In genomic region chr12:42482820-42483533, GRCh38 we compare ENCODE assay signal across 8 cellular contexts.
A peak's percentile ranks its signal among the peaks of the same experiment; 100 is the strongest.
DNase-seq lines count a peak whose midpoint lies in the region; ATAC-seq, FAIRE-seq and TF ChIP-seq lines count a peak whose summit lies in the region.

No MANE protein-coding gene starts in this region.

- peak overlapping the region; percentile 55 for H3K27ac ChIP-seq in neuronal stem cell (replicated peaks; ENCODE audit: low read length)
- H3K27ac ChIP-seq in urinary bladder (ENCODE audit: low read depth), result peak overlapping the region; percentile 91

- no CpG with 5 or more reads among the region's 80 CpGs for WGBS in neuronal stem cell (ENCODE audit: extremely low coverage in 2 of 2, insufficient read length in 2 of 2, insufficient replicate concordance in 1 of 2), 2 donors
- under 1% methylated on average over 80 of the region's 80 CpGs for WGBS in urinary bladder

- peak overlapping the region; percentile 90 for H2BK5ac ChIP-seq in neuronal stem cell (ENCODE audit: low read length)

- peak overlapping the region; percentile 40 for H2BK120ac ChIP-seq in neuronal stem cell (ENCODE audit: low read depth, low read length)

- H3K36me3 ChIP-seq in neuronal stem cell (replicated peaks in 1 of 2; ENCODE audit: control insufficient read depth in 2 of 2, insufficient read depth in 2 of 2, low read length in 2 of 2) (no peaks in the 10 kb centered on the region), urinary bladder (ENCODE audit: insufficient read depth) (no peaks in the 10 kb centered on the region)

- H3K23ac ChIP-seq in neuronal stem cell (ENCODE audit: low read depth, low read length, poor library complexity), result peak overlapping the region; percentile 25

- H3K4me3 ChIP-seq in neuronal stem cell (ENCODE audit: low read length in 2 of 2) (peak overlapping the region; percentile 79 to 89), urinary bladder (ENCODE audit: low read depth, low read length) (peak overlapping the region; percentile 77)

- H3K4me2 ChIP-seq in neuronal stem cell (ENCODE audit: insufficient read depth, low read length, poor library complexity, severe bottlenecking), result peak overlapping the region; percentile 69

- ATAC-seq in GM19372 (IDR thresholded peaks at IDR 0.05; ENCODE audit: low read depth, unreplicated experiment) (peak; percentile 81), HG03432 (IDR thresholded peaks at IDR 0.05; ENCODE audit: unreplicated experiment) (peak; percentile 84)

- H3K4ac ChIP-seq in neuronal stem cell (ENCODE audit: low read length), result no peak overlapping the region

- no peak overlapping the region for H2BK12ac ChIP-seq in neuronal stem cell (ENCODE audit: low read length)

- peak overlapping the region; percentile 26 for H3K14ac ChIP-seq in neuronal stem cell (ENCODE audit: low read length)

- no peaks in the 10 kb centered on the region for H3K27me3 ChIP-seq in neuronal stem cell (ENCODE audit: control insufficient read depth in 3 of 3, insufficient read depth in 3 of 3, low read depth in 1 of 3, low read length in 3 of 3)

- H3K18ac ChIP-seq in neuronal stem cell (ENCODE audit: low read length), result peak overlapping the region; percentile 89

- peak; percentile 28 for DNase-seq in COR-L47 (lab: John Stamatoyannopoulos, UW)
- DNase-seq in activated naive CD4-positive, alpha-beta T cell (lab: John Stamatoyannopoulos, UW), result peak in 3 of 4 experiments; percentile 8 to 14 (median 13)
- DNase-seq in frontal cortex (ENCODE audit: low spot score in 2 of 2), result peak; percentile 75
- peak; percentile 86 for DNase-seq in neuronal stem cell (ENCODE audit: low spot score)

- H3K79me1 ChIP-seq in neuronal stem cell (ENCODE audit: low read depth, low read length), result no peaks in the 10 kb centered on the region

- no peak overlapping the region for H4K8ac ChIP-seq in neuronal stem cell (ENCODE audit: low read depth, low read length)

- H4K91ac ChIP-seq in neuronal stem cell (ENCODE audit: low read depth, low read length, poor library complexity), result no peak overlapping the region

- peak overlapping the region; percentile 90 for H3K9ac ChIP-seq in neuronal stem cell (ENCODE audit: low read depth, low read length, poor library complexity)

- H2AFZ ChIP-seq in neuronal stem cell (ENCODE audit: low read length), result peak overlapping the region; percentile 98

- H2AK5ac ChIP-seq in neuronal stem cell (ENCODE audit: low read depth, low read length), result no peak overlapping the region

- H3K9me3 ChIP-seq in neuronal stem cell (replicated peaks in 1 of 2; ENCODE audit: control insufficient read depth in 2 of 2, insufficient read depth in 1 of 2, low read depth in 1 of 2, low read length in 2 of 2), result no peaks in the 10 kb centered on the region

- no peak for FAIRE-seq in frontal cortex (lab: Jason Lieb, UNC)

- H2BK15ac ChIP-seq in neuronal stem cell (ENCODE audit: low read length), result peak overlapping the region; percentile 4

- H3K4me1 ChIP-seq in neuronal stem cell (ENCODE audit: control insufficient read depth in 2 of 2, insufficient read depth in 1 of 2, low read depth in 1 of 2, low read length in 2 of 2) (peaks cover 7% of the 10 kb centered on the region in 2 donors), urinary bladder (ENCODE audit: insufficient read depth) (no peaks in the 10 kb centered on the region)

TF ChIP-seq in PFSK-1, 5 proteins besides CTCF, POLR2A, EP300 and RAD21:
- TF ChIP-seq REST (IDR thresholded peaks at IDR 0.05; ENCODE audit: insufficient read depth in 1 of 2, low read depth in 2 of 2, low read length in 2 of 2), result no peak
- TF ChIP-seq FOXP2 (optimal IDR thresholded peaks at IDR 0.05; ENCODE audit: borderline replicate concordance, extremely low read depth, extremely low read length, insufficient read depth), result peak; percentile 72
- 0 out of 2 replicates have a peak, but pooled peaks have one; percentile 21 for TF ChIP-seq TAF1 (IDR thresholded peaks at IDR 0.05; ENCODE audit: borderline replicate concordance, insufficient read depth, low read length)
- TF ChIP-seq SIN3A (IDR thresholded peaks at IDR 0.05; ENCODE audit: borderline replicate concordance, insufficient read depth, low read length), result no peak
- TF ChIP-seq POLR2AphosphoS5 (IDR thresholded peaks at IDR 0.05; ENCODE audit: low read depth, low read length), result no peak

Comparison
In these comparisons a context has a peak if more than half of its experiments do, and no peak if none do; other contexts are left out.
1. Peak in every context shown above with its lines: DNase-seq, ATAC-seq, H3K4me3 ChIP-seq and H3K27ac ChIP-seq.
2. DNase-seq: peak in every context shown above with its lines; median percentile 86 in neuronal stem cell; 75 in frontal cortex; 28 in COR-L47; 13 in activated naive CD4-positive, alpha-beta T cell.